ENCODE assay signal across 8 cellular contexts in the genomic region with DNA sequence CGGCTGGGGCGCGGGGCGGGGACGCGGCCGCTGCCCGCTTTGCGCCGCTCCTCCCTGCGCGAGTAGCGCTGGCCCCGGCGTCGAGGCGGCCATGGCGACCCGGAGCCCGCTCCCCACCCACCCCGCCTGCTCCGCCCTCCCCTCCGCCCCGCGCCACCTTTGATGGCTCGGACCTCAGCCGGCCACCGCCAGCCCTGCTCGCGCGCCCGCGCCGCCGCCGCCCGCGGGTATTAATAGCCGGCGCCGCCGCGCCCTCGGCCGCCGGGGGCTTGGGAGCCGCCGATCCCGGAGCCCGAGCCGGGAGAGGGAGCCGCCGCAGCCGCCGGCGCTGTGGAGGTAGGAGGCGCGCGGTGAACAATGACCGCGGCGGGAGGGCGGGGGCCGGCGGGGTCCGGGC. TPM values are rescaled to one million over a fixed set of nuclear protein-coding genes. Genes with fewer than 3 reads are reported as not detected.
DNase-seq lines count a peak whose midpoint lies in the region; ATAC-seq and TF ChIP-seq lines count a peak whose summit lies in the region.

No MANE protein-coding gene starts in this region.

- H3K4me3 ChIP-seq in ACC112 (ENCODE audit: low read depth, low read length) (peak overlapping the region; percentile 86), OCI-LY1 (ENCODE audit: low read depth, low read length, poor library complexity, severe bottlenecking) (peak overlapping the region; percentile 15), hepatocyte (peak overlapping the region; percentile 65), thymus (ENCODE audit: low read length) (peak overlapping the region; percentile 51)

- H4K20me1 ChIP-seq in OCI-LY1 (ENCODE audit: insufficient read depth, low read length) (no peaks in the 10 kb centered on the region), hepatocyte (ENCODE audit: insufficient read depth, poor library complexity, severe bottlenecking) (peaks cover 21% of the 10 kb centered on the region)

- 0% methylated on average over 37 of the region's 66 CpGs for whole genome bisulfite sequencing in hepatocyte (ENCODE audit: low lambda C conversion rate, missing lambda C conversion rate)
- WGBS in thymus = 1% methylated on average over 66 of the region's 66 CpGs

- peak; percentile 39 for ATAC-seq in GM21390 (IDR thresholded peaks at IDR 0.05; ENCODE audit: unreplicated experiment)

- TF ChIP-seq CTCF in OCI-LY1 (IDR thresholded peaks at IDR 0.05; ENCODE audit: low read length) = no peak
- TF ChIP-seq CTCF in hepatocyte (IDR thresholded peaks at IDR 0.05; ENCODE audit: poor library complexity) = no peak

- H2AFZ ChIP-seq in ACC112 (ENCODE audit: low read length, unreplicated experiment) (peak overlapping the region; percentile 68), OCI-LY1 (ENCODE audit: low read length) (no peak overlapping the region), hepatocyte (peak overlapping the region; percentile 32)

- no peaks in the 10 kb centered on the region for H3K9me2 ChIP-seq in OCI-LY1 (ENCODE audit: low read depth, low read length)
- no peaks in the 10 kb centered on the region for H3K9me2 ChIP-seq in hepatocyte (replicated peaks; ENCODE audit: insufficient read depth)

- H3K79me2 ChIP-seq in ACC112 (ENCODE audit: control insufficient read depth, insufficient read depth, low read length, unreplicated experiment) = peaks cover 30% of the 10 kb centered on the region
- H3K79me2 ChIP-seq in OCI-LY1 (ENCODE audit: insufficient read depth, low read length) = no peaks in the 10 kb centered on the region
- H3K79me2 ChIP-seq in hepatocyte = peaks cover 42% of the 10 kb centered on the region

- peaks cover 21% of the 10 kb centered on the region for H3K4me1 ChIP-seq in ACC112 (ENCODE audit: control insufficient read depth, insufficient read depth, low read length, unreplicated experiment)
- H3K4me1 ChIP-seq in OCI-LY1 (ENCODE audit: insufficient read depth, low read length, severe bottlenecking) = no peaks in the 10 kb centered on the region
- H3K4me1 ChIP-seq in hepatocyte (ENCODE audit: insufficient read depth) = peaks cover 36% of the 10 kb centered on the region
- H3K4me1 ChIP-seq in thymus (ENCODE audit: control insufficient read depth, insufficient read depth, low read length) = peaks cover 2% of the 10 kb centered on the region

- DNase-seq in hepatocyte (ENCODE audit: low spot score) (no peak), glomerular visceral epithelial cell (ENCODE audit: extremely low spot score) (no peak)
- DNase-seq in activated CD8-positive, alpha-beta memory T cell treated with anti-CD3 and anti-CD28 coated beads, Interleukin-2, amount 50 U/mL, for 4 hours = no peak
- no peak for DNase-seq in stimulated activated CD4-positive, alpha-beta T cell treated with anti-CD3 and anti-CD28 coated beads, Interleukin-4, amount 100 ng/mL, for 1 hour

- H3K9me3 ChIP-seq in OCI-LY1 (ENCODE audit: low read length) (no peaks in the 10 kb centered on the region), hepatocyte (ENCODE audit: low read depth) (no peaks in the 10 kb centered on the region), thymus (ENCODE audit: control insufficient read depth) (no peaks in the 10 kb centered on the region)

- H3K36me3 ChIP-seq in ACC112 (ENCODE audit: insufficient read depth, low read length) = no peaks in the 10 kb centered on the region
- no peaks in the 10 kb centered on the region for H3K36me3 ChIP-seq in OCI-LY1 (ENCODE audit: insufficient read depth, low read length)
- no peaks in the 10 kb centered on the region for H3K36me3 ChIP-seq in hepatocyte (replicated peaks; ENCODE audit: insufficient read depth, low read depth)
- no peaks in the 10 kb centered on the region for H3K36me3 ChIP-seq in thymus (ENCODE audit: control insufficient read depth, insufficient read depth)

- H3K9ac ChIP-seq in OCI-LY1 (ENCODE audit: low read length) = no peak overlapping the region

- H3K4me2 ChIP-seq in OCI-LY1 (ENCODE audit: low read length) (no peak overlapping the region), hepatocyte (peak overlapping the region; percentile 83)

- no peaks in the 10 kb centered on the region for H3F3A ChIP-seq in OCI-LY1 (ENCODE audit: insufficient read depth, low read length)

- H3K27me3 ChIP-seq in ACC112 (ENCODE audit: insufficient read depth, low read length) (no peaks in the 10 kb centered on the region), OCI-LY1 (ENCODE audit: insufficient read depth, low read length) (peaks cover 6% of the 10 kb centered on the region), hepatocyte (no peaks in the 10 kb centered on the region), thymus (ENCODE audit: control insufficient read depth, insufficient read depth) (peaks cover 48% of the 10 kb centered on the region)

- H3K27ac ChIP-seq in ACC112 (ENCODE audit: low read depth, low read length) (peak overlapping the region; percentile 0; the same call in 1 of the 2 replicates), OCI-LY1 (ENCODE audit: low read depth, low read length, poor library complexity, severe bottlenecking) (no peak overlapping the region), hepatocyte (peak overlapping the region; percentile 57), thymus (ENCODE audit: low read depth) (peak overlapping the region; percentile 5)

RNA-seq across cellular contexts. Expression of a gene that starts 0.3 kb away (rescaled TPM):
- 29.0 and 35.5 TPM in 2 replicates for total RNA-seq in hepatocyte
- polyA plus RNA-seq in hepatocyte = 68.7 and 74.7 TPM in 2 replicates
- 7.5 TPM for polyA plus RNA-seq in thymus

RNA-seq across cellular contexts. Expression of a gene that starts 33.9 kb away (rescaled TPM):
- total RNA-seq in hepatocyte = not detected in 2 replicates
- 0.94 TPM in 1 of 2 replicates, not detected in the other for polyA plus RNA-seq in hepatocyte
- not detected for polyA plus RNA-seq in thymus

Comparison
In these comparisons a context has a peak if more than half of its experiments do, and no peak if none do; other contexts are left out.
1. H3K4me3 ChIP-seq: peak in every context shown above with its lines; median percentile 86 in ACC112; 65 in hepatocyte; 51 in thymus; 15 in OCI-LY1.